Comparison of ENCODE assay signal across 16 cellular contexts in genomic region chr13:40582531-40582930, GRCh38.
DNase-seq lines count a peak whose midpoint lies in the region; ATAC-seq and TF ChIP-seq lines count a peak whose summit lies in the region.
"Had no signal": no experiment of that assay in that cellular context is flagged by ENCODE, and none has a peak within 500 bp of the region (broad histone marks: within the 10 kb centered on the region; RNA-seq: fewer than 3 reads in every experiment).

No MANE protein-coding gene starts in this region.

- peaks cover 0 to 9% of the 10 kb centered on the region in 2 donors for H3K4me1 ChIP-seq in breast epithelium

- no peaks in the 10 kb centered on the region for H3K27me3 ChIP-seq in breast epithelium

- TF ChIP-seq CTCF in MCF 10A (IDR thresholded peaks at IDR 0.05; ENCODE audit: unreplicated experiment) (no peak), breast epithelium (IDR thresholded peaks at IDR 0.05) (no peak), endothelial cell (IDR thresholded peaks at IDR 0.05; ENCODE audit: unreplicated experiment) (no peak)

- H3K9me3 Mint-ChIP-seq in MCF 10A (ENCODE audit: unreplicated experiment) (no peaks in the 10 kb centered on the region), endothelial cell (ENCODE audit: unreplicated experiment) (peaks cover 11% of the 10 kb centered on the region)
- H3K9me3 Mint-ChIP-seq in activated naive CD8-positive, alpha-beta T cell treated with anti-CD3 and anti-CD28 coated beads, Interleukin-2, amount 10 ng/mL, durations not matched to agents 7 days and 5 days: peaks cover 7% of the 10 kb centered on the region

- CTCF ChIA-PET in MCF 10A (lab: Yijun Ruan, JAX): no interaction called here

- POLR2A ChIA-PET in MCF 10A (lab: Yijun Ruan, JAX): no interaction called here
- POLR2A ChIA-PET in activated naive CD8-positive, alpha-beta T cell treated with anti-CD3 and anti-CD28 coated beads, Interleukin-2, amount 10 ng/mL, durations not matched to agents 7 days and 5 days (lab: Charles Lee): no interaction called here

- DNase-seq in MCF 10A (ENCODE audit: unreplicated experiment) (no peak), breast epithelium (ENCODE audit: low spot score in 2 of 2) (no peak), NAMALWA (ENCODE audit: low spot score) (peak; percentile 55), NCI-H1436 (lab: John Stamatoyannopoulos, UW) (no peak), endothelial cell (ENCODE audit: low spot score) (no peak), NCI-H446 (lab: John Stamatoyannopoulos, UW) (no peak)
- DNase-seq in activated naive CD8-positive, alpha-beta T cell treated with anti-CD3 and anti-CD28 coated beads, Interleukin-2, amount 10 ng/mL, durations not matched to agents 7 days and 5 days: no peak
- DNase-seq: AML-193, DMS153, H7, KBM-7, NCI-H1105, NCI-H1930, NCI-H2171, NCI-H524, RPMI8226 had no signal

- H3K4me1 Mint-ChIP-seq in MCF 10A (ENCODE audit: insufficient read depth, unreplicated experiment): peaks cover 44% of the 10 kb centered on the region
- H3K4me1 Mint-ChIP-seq in activated naive CD8-positive, alpha-beta T cell treated with anti-CD3 and anti-CD28 coated beads, Interleukin-2, amount 10 ng/mL, durations not matched to agents 7 days and 5 days: peaks cover 58% of the 10 kb centered on the region
- peaks cover 62% of the 10 kb centered on the region for H3K4me1 Mint-ChIP-seq in endothelial cell (ENCODE audit: unreplicated experiment)

- H3K36me3 Mint-ChIP-seq in MCF 10A (ENCODE audit: insufficient read depth, unreplicated experiment) (peaks cover 79% of the 10 kb centered on the region), endothelial cell (ENCODE audit: low read depth, unreplicated experiment) (peaks cover 22% of the 10 kb centered on the region)
- peaks cover 17% of the 10 kb centered on the region for H3K36me3 Mint-ChIP-seq in activated naive CD8-positive, alpha-beta T cell treated with anti-CD3 and anti-CD28 coated beads, Interleukin-2, amount 10 ng/mL, durations not matched to agents 7 days and 5 days

- ATAC-seq in activated naive CD8-positive, alpha-beta T cell treated with anti-CD3 and anti-CD28 coated beads, Interleukin-2, amount 10 ng/mL, durations not matched to agents 7 days and 5 days (ENCODE audit: low read depth): no peak

- peaks cover 0 to 11% of the 10 kb centered on the region in 2 donors for H3K9me3 ChIP-seq in breast epithelium

- no TSS peak for BruUV-seq in MCF 10A (replicated peaks; lab: Mats Ljungman, UMichigan)

- intact Hi-C loops in MCF 10A (cut with micrococcal nuclease): no loop called here
- intact Hi-C loops in breast epithelium (cut with DNase I; ENCODE audit: low total_unique reads): no loop called here

- H3K27ac ChIP-seq in breast epithelium: no peak overlapping the region

- H3K36me3 ChIP-seq in breast epithelium: no peaks in the 10 kb centered on the region

- H3K4me3 Mint-ChIP-seq in MCF 10A (ENCODE audit: unreplicated experiment) (no peak overlapping the region), endothelial cell (ENCODE audit: unreplicated experiment) (no peak overlapping the region)
- no peak overlapping the region for H3K4me3 Mint-ChIP-seq in activated naive CD8-positive, alpha-beta T cell treated with anti-CD3 and anti-CD28 coated beads, Interleukin-2, amount 10 ng/mL, durations not matched to agents 7 days and 5 days

- TF ChIP-seq POLR2A in breast epithelium (IDR thresholded peaks at IDR 0.05): no peak

- H3K27me3 Mint-ChIP-seq in MCF 10A (ENCODE audit: insufficient read depth, unreplicated experiment) (no peaks in the 10 kb centered on the region), endothelial cell (ENCODE audit: unreplicated experiment) (peaks cover 5% of the 10 kb centered on the region)
- H3K27me3 Mint-ChIP-seq in activated naive CD8-positive, alpha-beta T cell treated with anti-CD3 and anti-CD28 coated beads, Interleukin-2, amount 10 ng/mL, durations not matched to agents 7 days and 5 days: no peaks in the 10 kb centered on the region

- H3K27ac Mint-ChIP-seq in MCF 10A (ENCODE audit: low read depth, unreplicated experiment): peak overlapping the region; percentile 16
- peak overlapping the region; percentile 16 for H3K27ac Mint-ChIP-seq in activated naive CD8-positive, alpha-beta T cell treated with anti-CD3 and anti-CD28 coated beads, Interleukin-2, amount 10 ng/mL, durations not matched to agents 7 days and 5 days
- H3K27ac Mint-ChIP-seq in endothelial cell (ENCODE audit: unreplicated experiment): no peak overlapping the region

- no peak overlapping the region for H3K4me3 ChIP-seq in breast epithelium
